8 cellular contexts compared by ENCODE assay signal in genomic region chr1:48572632-48573258, GRCh38.
DNase-seq lines count a peak whose midpoint lies in the region; ATAC-seq and TF ChIP-seq lines count a peak whose summit lies in the region.

No MANE protein-coding gene starts in this region.

- intact Hi-C loops in dorsolateral prefrontal cortex (cut with DNase I) = loop anchor here (1.0 to 10.0 kb wide), 5 partner anchors 105 to 1762 kb away; no protein-coding TSS in a partner anchor

- ATAC-seq in GM21367 (IDR thresholded peaks at IDR 0.05; ENCODE audit: unreplicated experiment) = peak; percentile 81
- ATAC-seq in activated CD4-positive, CD25-positive, alpha-beta regulatory T cell treated with anti-CD3 and anti-CD28 coated beads, Interleukin-2, amount 50 U/mL, for 24 hours = no peak

- TF ChIP-seq CTCF in dorsolateral prefrontal cortex (IDR thresholded peaks at IDR 0.05 in 54 of 56, conservative IDR thresholded peaks at IDR 0.05 in 2 of 56; ENCODE audit: low read depth in 1 of 56, partially characterized antibody in 56 of 56) = peak; percentile 32 to 93 (median 84)

- H3K4me3 ChIP-seq in dorsolateral prefrontal cortex = no peak overlapping the region

- H3K27me3 ChIP-seq in dorsolateral prefrontal cortex = no peaks in the 10 kb centered on the region

- no peak overlapping the region for H3K27ac ChIP-seq in dorsolateral prefrontal cortex

- DNase-seq in DMS53 treated with DMSO at 0.1 percent for 48 hours (lab: John Stamatoyannopoulos, UW; ENCODE audit: unreplicated experiment) (peak; percentile 61), LoVo (ENCODE audit: low spot score) (peak; percentile 12), OCI-M1 (lab: John Stamatoyannopoulos, UW) (peak; percentile 47), dorsolateral prefrontal cortex (peak; percentile 37 to 91 (median 82)), lung microvascular endothelial cell (ENCODE audit: low read depth in 2 of 2) (peak; percentile 32 to 53), ureter (ENCODE audit: low spot score) (peak; percentile 50)

Comparison
In these comparisons a context has a peak if more than half of its experiments do, and no peak if none do; other contexts are left out.
1. DNase-seq: peak in every context shown above with its lines; median percentile 82 in dorsolateral prefrontal cortex; 61 in DMS53 treated with DMSO at 0.1 percent for 48 hours; 50 in ureter; 47 in OCI-M1; 42 in lung microvascular endothelial cell; 12 in LoVo.